Comparison of ENCODE assay signal across 18 cellular contexts in the genomic region with DNA sequence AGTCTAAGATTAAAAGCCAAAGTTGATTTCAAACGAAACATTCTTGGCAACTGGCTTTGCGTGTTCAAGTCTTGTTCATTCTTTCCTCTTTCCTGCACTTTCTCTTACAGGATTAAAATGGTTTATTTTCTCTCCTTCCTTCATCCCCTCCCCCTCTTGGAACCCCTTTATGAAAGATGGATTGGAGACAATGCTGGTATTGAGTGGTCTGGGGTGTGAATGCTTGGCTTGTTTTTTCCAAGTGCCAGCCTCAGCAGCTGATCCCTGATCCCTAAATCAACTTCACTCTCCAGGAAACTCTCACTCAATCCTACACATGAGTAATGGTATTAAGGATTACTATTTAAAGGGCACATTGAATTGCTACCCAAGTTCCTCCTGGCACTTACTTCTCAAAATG. TPM values are rescaled to one million over a fixed set of nuclear protein-coding genes. Genes with fewer than 3 reads are reported as not detected.
DNase-seq lines count a peak whose midpoint lies in the region; ATAC-seq and TF ChIP-seq lines count a peak whose summit lies in the region.
"Had no signal": no experiment of that assay in that cellular context is flagged by ENCODE, and none has a peak within 500 bp of the region (broad histone marks: within the 10 kb centered on the region; RNA-seq: fewer than 3 reads in every experiment).

No MANE protein-coding gene starts in this region.

- H3K27me3 ChIP-seq in dorsolateral prefrontal cortex (no peaks in the 10 kb centered on the region), mesenchymal stem cell (ENCODE audit: control insufficient read depth in 1 of 2, insufficient read depth in 1 of 2, low read length in 2 of 2) (no peaks in the 10 kb centered on the region)

- no peak overlapping the region for H3K27ac Mint-ChIP-seq in stimulated activated effector memory CD8-positive, alpha-beta T cell treated with anti-CD3 and anti-CD28 coated beads, Interleukin-12 subunit alpha, Interleukin-12 subunit beta, amount 100 ng/mL, for 72 hours
- H3K27ac Mint-ChIP-seq: activated CD4-positive, alpha-beta memory T cell treated with anti-CD3 and anti-CD28 coated beads, Interleukin-2, amount 10 ng/mL, durations not matched to agents 7 days and 5 days; activated naive CD8-positive, alpha-beta T cell treated with anti-CD3 and anti-CD28 coated beads for 36 hours had no signal

- no peak overlapping the region for H4K8ac ChIP-seq in mesenchymal stem cell (ENCODE audit: low read length)

- TF ChIP-seq CTCF in dorsolateral prefrontal cortex (IDR thresholded peaks at IDR 0.05 in 54 of 56, conservative IDR thresholded peaks at IDR 0.05 in 2 of 56; ENCODE audit: low read depth in 1 of 56, partially characterized antibody in 56 of 56): peak in 1 of 56 donors; percentile 2

- H3K4me1 ChIP-seq in mesenchymal stem cell (ENCODE audit: control insufficient read depth, insufficient read depth, low read depth, low read length): peaks cover 3% of the 10 kb centered on the region
- H3K4me1 ChIP-seq: pancreas had no signal

- no peaks in the 10 kb centered on the region for H3K4me1 Mint-ChIP-seq in stimulated activated effector memory CD8-positive, alpha-beta T cell treated with anti-CD3 and anti-CD28 coated beads, Interleukin-12 subunit alpha, Interleukin-12 subunit beta, amount 100 ng/mL, for 72 hours
- H3K4me1 Mint-ChIP-seq: activated CD4-positive, alpha-beta memory T cell treated with anti-CD3 and anti-CD28 coated beads, Interleukin-2, amount 10 ng/mL, durations not matched to agents 7 days and 5 days; activated naive CD8-positive, alpha-beta T cell treated with anti-CD3 and anti-CD28 coated beads for 36 hours had no signal

- peaks cover 8% of the 10 kb centered on the region for H3K9me3 Mint-ChIP-seq in stimulated activated effector memory CD8-positive, alpha-beta T cell treated with anti-CD3 and anti-CD28 coated beads, Interleukin-12 subunit alpha, Interleukin-12 subunit beta, amount 100 ng/mL, for 72 hours
- H3K9me3 Mint-ChIP-seq: activated CD4-positive, alpha-beta memory T cell treated with anti-CD3 and anti-CD28 coated beads, Interleukin-2, amount 10 ng/mL, durations not matched to agents 7 days and 5 days had no signal

- H3K36me3 Mint-ChIP-seq in stimulated activated effector memory CD8-positive, alpha-beta T cell treated with anti-CD3 and anti-CD28 coated beads, Interleukin-12 subunit alpha, Interleukin-12 subunit beta, amount 100 ng/mL, for 72 hours: no peaks in the 10 kb centered on the region
- H3K36me3 Mint-ChIP-seq: activated naive CD8-positive, alpha-beta T cell treated with anti-CD3 and anti-CD28 coated beads for 36 hours had no signal

- no peak overlapping the region for H2BK120ac ChIP-seq in mesenchymal stem cell (ENCODE audit: low read depth, low read length)

- no peak for ATAC-seq in HG03039 (IDR thresholded peaks at IDR 0.05; ENCODE audit: unreplicated experiment)
- ATAC-seq in stimulated activated effector memory CD8-positive, alpha-beta T cell treated with anti-CD3 and anti-CD28 coated beads, Interleukin-12 subunit alpha, Interleukin-12 subunit beta, amount 100 ng/mL, for 72 hours: no peak
- ATAC-seq: left colon had no signal

- peak overlapping the region; percentile 20 for H3K4me2 ChIP-seq in mesenchymal stem cell (ENCODE audit: low read length, poor library complexity, severe bottlenecking)
- H3K4me2 ChIP-seq: PC-9 had no signal

- H2BK12ac ChIP-seq in mesenchymal stem cell (ENCODE audit: low read length in 2 of 2): no peak overlapping the region

- H3K9ac ChIP-seq in mesenchymal stem cell (ENCODE audit: low read length): no peak overlapping the region

- no peak overlapping the region for H2BK5ac ChIP-seq in mesenchymal stem cell (ENCODE audit: low read depth, low read length, poor library complexity, severe bottlenecking)

- H3K4me3 ChIP-seq in dorsolateral prefrontal cortex: peak overlapping the region in 52 of 59 donors; percentile 26 to 84 (median 72)
- H3K4me3 ChIP-seq in mesenchymal stem cell (ENCODE audit: insufficient read depth in 1 of 2, low read depth in 1 of 2, low read length in 2 of 2): no peak overlapping the region
- H3K4me3 ChIP-seq: pancreas, PC-9 had no signal

- no peaks in the 10 kb centered on the region for H3K36me3 ChIP-seq in mesenchymal stem cell (ENCODE audit: control insufficient read depth in 1 of 2, insufficient read depth in 2 of 2, low read depth in 1 of 2, low read length in 2 of 2)
- H3K36me3 ChIP-seq: pancreas had no signal

- H3K9me3 ChIP-seq in mesenchymal stem cell (ENCODE audit: control insufficient read depth, low read length): no peaks in the 10 kb centered on the region
- H3K9me3 ChIP-seq: pancreas had no signal

- no peak overlapping the region for H3K18ac ChIP-seq in mesenchymal stem cell (ENCODE audit: low read depth in 1 of 2, low read length in 2 of 2)

- intact Hi-C loops in dorsolateral prefrontal cortex (cut with DNase I): loop anchor here in 1 of 2 donors (10.0 kb wide), 1 partner anchor 301 kb away; no protein-coding TSS in a partner anchor

- no peaks in the 10 kb centered on the region for H3K79me1 ChIP-seq in mesenchymal stem cell (replicated peaks; ENCODE audit: low read length, poor library complexity, severe bottlenecking)

- 71% methylated on average over 2 of the region's 2 CpGs for WGBS in mesenchymal stem cell

- no peak overlapping the region for H3K14ac ChIP-seq in mesenchymal stem cell (ENCODE audit: low read length in 2 of 2)

- H2BK15ac ChIP-seq in mesenchymal stem cell (ENCODE audit: low read depth, poor library complexity, severe bottlenecking): no peak overlapping the region

- H3K27ac ChIP-seq in dorsolateral prefrontal cortex: peak overlapping the region in 58 of 59 donors; percentile 62 to 97 (median 92)
- H3K27ac ChIP-seq in mesenchymal stem cell (ENCODE audit: low read length, poor library complexity, severe bottlenecking): peak overlapping the region; percentile 7
- peak overlapping the region; percentile 88 for H3K27ac ChIP-seq in temporal lobe (ENCODE audit: low read depth, low read length)
- H3K27ac ChIP-seq: 22Rv1, pancreas, PC-9 had no signal

- H2AFZ ChIP-seq in mesenchymal stem cell (ENCODE audit: low read depth, low read length): peak overlapping the region; percentile 56
- H2AFZ ChIP-seq: PC-9 had no signal

- DNase-seq in DMS53 (lab: John Stamatoyannopoulos, UW) (peak; percentile 8), DMS53 treated with DMSO at 0.1 percent for 48 hours (lab: John Stamatoyannopoulos, UW; ENCODE audit: unreplicated experiment) (no peak), dorsolateral prefrontal cortex (peak in 2 of 10 donors; percentile 20 to 43), mesenchymal stem cell (peak; percentile 7), H4 (ENCODE audit: low spot score) (no peak)
- DNase-seq in stimulated activated effector memory CD8-positive, alpha-beta T cell treated with anti-CD3 and anti-CD28 coated beads, Interleukin-12 subunit alpha, Interleukin-12 subunit beta, amount 100 ng/mL, for 72 hours (ENCODE audit: low spot score in 2 of 2): no peak
- DNase-seq: activated CD4-positive, alpha-beta memory T cell treated with anti-CD3 and anti-CD28 coated beads, Interleukin-2, amount 10 ng/mL, durations not matched to agents 7 days and 5 days; activated naive CD8-positive, alpha-beta T cell treated with anti-CD3 and anti-CD28 coated beads for 36 hours; effector CD4-positive, alpha-beta T cell; MV-4-11; PC-9; stimulated activated CD4-positive, alpha-beta T cell treated with anti-CD3 and anti-CD28 coated beads, Interleukin-4, amount 100 ng/mL, for 4 hours; SW 1271 had no signal

- no peak overlapping the region for H2AK5ac ChIP-seq in mesenchymal stem cell (ENCODE audit: low read length, severe bottlenecking)

- no peak overlapping the region for H4K91ac ChIP-seq in mesenchymal stem cell (ENCODE audit: low read length)

- H3K23ac ChIP-seq in mesenchymal stem cell (ENCODE audit: low read length in 2 of 2): no peak overlapping the region

- no peak overlapping the region for H3K4ac ChIP-seq in mesenchymal stem cell (ENCODE audit: low read depth in 1 of 2, low read length in 2 of 2)

- no peak overlapping the region for H3K4me3 Mint-ChIP-seq in stimulated activated effector memory CD8-positive, alpha-beta T cell treated with anti-CD3 and anti-CD28 coated beads, Interleukin-12 subunit alpha, Interleukin-12 subunit beta, amount 100 ng/mL, for 72 hours
- H3K4me3 Mint-ChIP-seq: activated CD4-positive, alpha-beta memory T cell treated with anti-CD3 and anti-CD28 coated beads, Interleukin-2, amount 10 ng/mL, durations not matched to agents 7 days and 5 days; activated naive CD8-positive, alpha-beta T cell treated with anti-CD3 and anti-CD28 coated beads for 36 hours had no signal

RNA-seq across cellular contexts. Expression of a gene that starts 0.8 kb away (rescaled TPM):
- total RNA-seq in dorsolateral prefrontal cortex (100 to 1,000 TPM; 116 to 277 (median 204) TPM), temporal lobe (97.1 TPM)
- polyA plus RNA-seq in mesenchymal stem cell (2013, experiment 1 of 2): 3.8 TPM
- polyA plus RNA-seq in mesenchymal stem cell (2013, experiment 2 of 2): 3.8 TPM
- 4.7 and 5.9 TPM in 2 replicates for total RNA-seq in H4 (2014; rRNA removed; shearing (Covaris generic))
- total RNA-seq: activated CD4-positive, alpha-beta memory T cell treated with anti-CD3 and anti-CD28 coated beads, Interleukin-2, amount 10 ng/mL, durations not matched to agents 7 days and 5 days; activated naive CD8-positive, alpha-beta T cell treated with anti-CD3 and anti-CD28 coated beads for 36 hours; PC-9 had no signal

Comparison
In these comparisons a context has a peak if more than half of its experiments do, and no peak if none do; other contexts are left out.
1. DNase-seq: peak in DMS53 (single experiment) and mesenchymal stem cell (single experiment); none in DMS53 treated with DMSO at 0.1 percent for 48 hours (single experiment), stimulated activated effector memory CD8-positive, alpha-beta T cell treated with anti-CD3 and anti-CD28 coated beads, Interleukin-12 subunit alpha, Interleukin-12 subunit beta, amount 100 ng/mL, for 72 hours (0 of 2) and H4 (single experiment).
2. H3K27ac ChIP-seq: peak in every context shown above with its lines; median percentile 92 in dorsolateral prefrontal cortex; 88 in temporal lobe; 7 in mesenchymal stem cell.
3. H3K4me3 ChIP-seq: peak in dorsolateral prefrontal cortex (52 of 59); none in mesenchymal stem cell (0 of 2).
4. RNA of a gene that starts 0.8 kb away (total RNA-seq): 116 to 277 TPM in dorsolateral prefrontal cortex and 97.1 TPM in temporal lobe (single experiment); 4.7 to 5.9 TPM in H4; every median in the first group is over 10 times any median in the second.